Comparison of ENCODE assay signal across 1 cellular context in the genomic region with DNA sequence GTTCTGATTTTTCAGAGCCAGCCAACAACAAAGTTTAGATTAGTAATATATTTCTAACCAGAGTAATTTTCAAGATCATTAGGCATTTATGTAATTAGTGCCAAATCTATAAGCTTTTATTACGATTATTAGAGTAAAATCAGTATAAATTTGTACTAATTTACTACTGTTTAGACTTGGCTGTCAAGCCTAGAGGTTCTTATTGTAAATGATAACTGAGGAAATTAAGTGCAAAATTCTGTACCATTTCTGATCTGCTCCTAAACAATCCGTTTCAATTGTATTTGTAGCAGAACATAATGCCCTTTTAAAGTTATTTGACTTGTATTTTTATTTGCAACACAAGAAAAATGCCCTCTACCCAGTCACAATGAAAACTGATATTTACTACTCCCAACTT.
TF ChIP-seq lines count a peak whose summit lies in the region.

No MANE protein-coding gene starts in this region.

TF ChIP-seq in SK-N-SH treated with all-trans-retinoic acid at 6 μM for 48 hours, 23 proteins besides CTCF, POLR2A, EP300 and RAD21 (continued from another document):
- TF ChIP-seq, protein P1, sequence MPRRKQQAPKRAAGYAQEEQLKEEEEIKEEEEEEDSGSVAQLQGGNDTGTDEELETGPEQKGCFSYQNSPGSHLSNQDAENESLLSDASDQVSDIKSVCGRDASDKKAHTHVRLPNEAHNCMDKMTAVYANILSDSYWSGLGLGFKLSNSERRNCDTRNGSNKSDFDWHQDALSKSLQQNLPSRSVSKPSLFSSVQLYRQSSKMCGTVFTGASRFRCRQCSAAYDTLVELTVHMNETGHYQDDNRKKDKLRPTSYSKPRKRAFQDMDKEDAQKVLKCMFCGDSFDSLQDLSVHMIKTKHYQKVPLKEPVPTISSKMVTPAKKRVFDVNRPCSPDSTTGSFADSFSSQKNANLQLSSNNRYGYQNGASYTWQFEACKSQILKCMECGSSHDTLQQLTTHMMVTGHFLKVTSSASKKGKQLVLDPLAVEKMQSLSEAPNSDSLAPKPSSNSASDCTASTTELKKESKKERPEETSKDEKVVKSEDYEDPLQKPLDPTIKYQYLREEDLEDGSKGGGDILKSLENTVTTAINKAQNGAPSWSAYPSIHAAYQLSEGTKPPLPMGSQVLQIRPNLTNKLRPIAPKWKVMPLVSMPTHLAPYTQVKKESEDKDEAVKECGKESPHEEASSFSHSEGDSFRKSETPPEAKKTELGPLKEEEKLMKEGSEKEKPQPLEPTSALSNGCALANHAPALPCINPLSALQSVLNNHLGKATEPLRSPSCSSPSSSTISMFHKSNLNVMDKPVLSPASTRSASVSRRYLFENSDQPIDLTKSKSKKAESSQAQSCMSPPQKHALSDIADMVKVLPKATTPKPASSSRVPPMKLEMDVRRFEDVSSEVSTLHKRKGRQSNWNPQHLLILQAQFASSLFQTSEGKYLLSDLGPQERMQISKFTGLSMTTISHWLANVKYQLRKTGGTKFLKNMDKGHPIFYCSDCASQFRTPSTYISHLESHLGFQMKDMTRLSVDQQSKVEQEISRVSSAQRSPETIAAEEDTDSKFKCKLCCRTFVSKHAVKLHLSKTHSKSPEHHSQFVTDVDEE (CRISPR knock-in tag; IDR thresholded peaks at IDR 0.05), result no peak
- TF ChIP-seq ZFP30 (CRISPR knock-in tag; IDR thresholded peaks at IDR 0.05) (no peak), ISL1 (CRISPR knock-in tag; IDR thresholded peaks at IDR 0.05) (no peak), ESRRG (CRISPR knock-in tag; IDR thresholded peaks at IDR 0.05) (no peak), ZFP3 (CRISPR knock-in tag; IDR thresholded peaks at IDR 0.05) (no peak)
